18 cellular contexts compared by ENCODE assay signal in genomic region chr4:45033676-45034410, GRCh38.
"Had no signal": no experiment of that assay in that cellular context is flagged by ENCODE, and none has a peak within 500 bp of the region (broad histone marks: within the 10 kb centered on the region; RNA-seq: fewer than 3 reads in every experiment).

No MANE protein-coding gene starts in this region.

- ATAC-seq: activated naive CD8-positive, alpha-beta T cell treated with anti-CD3 and anti-CD28 coated beads, Interleukin-2, amount 50 U/mL, for 24 hours; activated T-helper 17 cell treated with anti-CD3 and anti-CD28 coated beads, Interleukin-2, amount 50 U/mL, for 72 hours; left lung; T-helper 17 cell had no signal

- H3K36me3 ChIP-seq: left lung, ovary, stomach, upper lobe of left lung, WERI-Rb-1 had no signal

- DNase-seq: activated CD4-positive, alpha-beta T cell treated with anti-CD3 and anti-CD28 coated beads, Interleukin-2, amount 50 U/mL, for 48 hours; activated naive CD4-positive, alpha-beta T cell treated with Interleukin-2 at 50 U/mL for 16 hours; activated naive CD8-positive, alpha-beta T cell treated with anti-CD3 and anti-CD28 coated beads, Interleukin-2, amount 50 U/mL, for 24 hours; aorta; head of caudate nucleus; left lung; ovary; stimulated activated CD4-positive, alpha-beta T cell treated with anti-CD3 and anti-CD28 coated beads, Interleukin-12 subunit alpha, Interleukin-12 subunit beta, amount 100 ng/mL, for 4 hours; stimulated activated CD4-positive, alpha-beta T cell treated with anti-CD3 and anti-CD28 coated beads, Interleukin-2, amount 100 ng/mL, for 24 hours; stomach; T-helper 17 cell; testis; upper lobe of left lung; WERI-Rb-1 had no signal

- H3K27me3 Mint-ChIP-seq: activated naive CD8-positive, alpha-beta T cell treated with anti-CD3 and anti-CD28 coated beads, Interleukin-2, amount 50 U/mL, for 24 hours; activated T-helper 17 cell treated with anti-CD3 and anti-CD28 coated beads, Interleukin-2, amount 50 U/mL, for 72 hours; T-helper 17 cell had no signal

- H3K27ac ChIP-seq: left lung, ovary, stomach, testis, upper lobe of left lung, WERI-Rb-1 had no signal

- H3K4me3 ChIP-seq: left lung, ovary, stomach, testis, upper lobe of left lung had no signal

- H3K4me1 ChIP-seq: left lung, stomach, testis, upper lobe of left lung had no signal

- H3K27ac Mint-ChIP-seq: activated naive CD8-positive, alpha-beta T cell treated with anti-CD3 and anti-CD28 coated beads, Interleukin-2, amount 50 U/mL, for 24 hours; activated T-helper 17 cell treated with anti-CD3 and anti-CD28 coated beads, Interleukin-2, amount 50 U/mL, for 72 hours; mesothelial cell of epicardium; T-helper 17 cell had no signal

- H3K4me1 Mint-ChIP-seq: activated naive CD8-positive, alpha-beta T cell treated with anti-CD3 and anti-CD28 coated beads, Interleukin-2, amount 50 U/mL, for 24 hours; activated T-helper 17 cell treated with anti-CD3 and anti-CD28 coated beads, Interleukin-2, amount 50 U/mL, for 72 hours; T-helper 17 cell had no signal

- H3K9me3 Mint-ChIP-seq: mesothelial cell of epicardium had no signal

- H3K36me3 Mint-ChIP-seq: mesothelial cell of epicardium had no signal

- FAIRE-seq: frontal cortex, islet of Langerhans had no signal

- H3K27me3 ChIP-seq: left lung, ovary, stomach, testis, upper lobe of left lung had no signal

- H3K4me3 Mint-ChIP-seq: activated naive CD8-positive, alpha-beta T cell treated with anti-CD3 and anti-CD28 coated beads, Interleukin-2, amount 50 U/mL, for 24 hours; activated T-helper 17 cell treated with anti-CD3 and anti-CD28 coated beads, Interleukin-2, amount 50 U/mL, for 72 hours; mesothelial cell of epicardium; T-helper 17 cell had no signal

- H3K9me3 ChIP-seq: ovary, stomach, testis, upper lobe of left lung had no signal
